Comparison of ENCODE assay signal across 8 cellular contexts in the genomic region with DNA sequence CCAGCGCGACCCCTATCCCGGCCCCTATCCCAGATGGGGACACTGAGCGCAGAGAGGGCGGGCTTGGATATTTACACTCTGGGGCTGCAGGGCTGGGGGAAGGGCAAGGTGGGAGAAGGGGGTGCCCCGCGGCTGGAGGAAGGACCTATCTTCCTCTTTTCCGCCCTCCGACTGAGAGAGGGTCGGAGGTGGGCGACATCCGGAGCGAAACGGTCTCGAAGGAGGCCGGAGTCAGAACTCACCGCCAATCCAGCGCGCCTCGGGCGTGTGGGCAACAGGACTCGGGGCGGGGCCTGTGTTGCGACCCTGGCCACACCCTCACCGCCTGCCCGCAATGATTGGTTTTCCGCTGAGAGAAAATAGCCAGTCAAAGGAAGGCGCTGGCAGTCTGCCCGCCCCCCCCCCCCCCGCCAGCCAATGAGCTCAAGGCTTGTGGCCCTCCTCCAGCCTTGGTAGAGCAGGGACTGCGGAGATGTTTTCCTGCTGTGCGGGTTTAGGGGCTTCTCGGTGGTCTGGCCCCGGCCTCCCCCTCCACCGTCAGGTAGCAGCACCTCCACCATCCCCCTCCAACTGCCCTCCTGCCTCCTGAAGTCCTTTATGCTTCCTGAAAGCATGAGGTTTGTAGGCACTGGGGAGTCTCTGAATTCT. TPM values are rescaled to one million over a fixed set of nuclear protein-coding genes. Genes with fewer than 3 reads are reported as not detected.
DNase-seq lines count a peak whose midpoint lies in the region; ATAC-seq, FAIRE-seq and TF ChIP-seq lines count a peak whose summit lies in the region.

TSS of gene METTL27 (minus strand) at position 269 of the 648 bp plus-strand sequence. CDS start 376 bp downstream, outside the sequence.

- ATAC-seq in GM21786 (IDR thresholded peaks at IDR 0.05; ENCODE audit: unreplicated experiment): peak; percentile 86
- peak; percentile 99 to 100 (median 99) for ATAC-seq in natural killer cell

- peak within 1 kb of the TSS; percentile 74 to 80 (median 77) for H3K4me3 ChIP-seq in fibroblast of lung (replicated peaks in 1 of 4; ENCODE audit: control extremely low read depth in 1 of 4, insufficient read depth in 1 of 4, low read depth in 3 of 4, low read length in 4 of 4)

- no peak for TF ChIP-seq CTCF in fibroblast of lung (conservative IDR thresholded peaks at IDR 0.05 in 1 of 2, IDR thresholded peaks at IDR 0.05 in 1 of 2; ENCODE audit: low read depth in 1 of 2, low read length in 2 of 2)
- no peak for TF ChIP-seq CTCF in natural killer cell (IDR thresholded peaks at IDR 0.05)

- peak within 1 kb of the TSS; percentile 82 for H3K4me2 ChIP-seq in fibroblast of lung (ENCODE audit: extremely low read depth, insufficient read depth, low read length)

- H3K27ac ChIP-seq in KOPT-K1 (ENCODE audit: low read depth, low read length, poor library complexity, severe bottlenecking) (peak within 1 kb of the TSS; percentile 54), fibroblast of lung (ENCODE audit: insufficient read depth, low read length) (peak within 1 kb of the TSS; percentile 59)

- H3K4me1 Mint-ChIP-seq in activated T-helper 1 cell treated with anti-CD3 and anti-CD28 coated beads, Interleukin-12 subunit alpha, Interleukin-12 subunit beta, Interleukin-2, Interleukin-4 antibody, amounts not matched to agents 30 ng/mL and 10 ng/mL and 1 ng/mL, durations not matched to agents 14 hours and 24 hours and 36 hours (ENCODE audit: low read depth): peaks cover 10% of the 10 kb centered on the region
- peaks cover 0 to 13% of the 10 kb centered on the region in 2 donors for H3K4me1 Mint-ChIP-seq in natural killer cell

- DNase-seq in DMS79 treated with DMSO at 0.1 percent for 48 hours (lab: John Stamatoyannopoulos, UW) (peak; percentile 84), RCC 7860 (ENCODE audit: low spot score) (peak; percentile 91), fibroblast of lung (ENCODE audit: low read depth in 2 of 2) (peak; percentile 89 to 92), natural killer cell (peak; percentile 84)
- DNase-seq in activated T-helper 1 cell treated with anti-CD3 and anti-CD28 coated beads, Interleukin-12 subunit alpha, Interleukin-12 subunit beta, Interleukin-2, Interleukin-4 antibody, amounts not matched to agents 30 ng/mL and 10 ng/mL and 1 ng/mL, durations not matched to agents 14 hours and 24 hours and 36 hours (ENCODE audit: low spot score): peak; percentile 87
- DNase-seq in stimulated activated naive CD4-positive, alpha-beta T cell (lab: John Stamatoyannopoulos, UW): peak; percentile 78 to 88 (median 84)

- peaks cover 5% of the 10 kb centered on the region for H3K4me1 ChIP-seq in fibroblast of lung (ENCODE audit: control insufficient read depth, extremely low read depth, insufficient read depth, low read length)

- no peak for FAIRE-seq in RCC 7860 (lab: Jason Lieb, UNC)

- peak within 1 kb of the TSS; percentile 73 for H3K27ac Mint-ChIP-seq in activated T-helper 1 cell treated with anti-CD3 and anti-CD28 coated beads, Interleukin-12 subunit alpha, Interleukin-12 subunit beta, Interleukin-2, Interleukin-4 antibody, amounts not matched to agents 30 ng/mL and 10 ng/mL and 1 ng/mL, durations not matched to agents 14 hours and 24 hours and 36 hours
- H3K27ac Mint-ChIP-seq in natural killer cell: peak within 1 kb of the TSS in 1 of 2 donors; percentile 72

- no peaks in the 10 kb centered on the region for H3K36me3 Mint-ChIP-seq in activated T-helper 1 cell treated with anti-CD3 and anti-CD28 coated beads, Interleukin-12 subunit alpha, Interleukin-12 subunit beta, Interleukin-2, Interleukin-4 antibody, amounts not matched to agents 30 ng/mL and 10 ng/mL and 1 ng/mL, durations not matched to agents 14 hours and 24 hours and 36 hours (ENCODE audit: low read depth)
- no peaks in the 10 kb centered on the region for H3K36me3 Mint-ChIP-seq in natural killer cell

- peaks cover 10% of the 10 kb centered on the region for H3K27me3 Mint-ChIP-seq in activated T-helper 1 cell treated with anti-CD3 and anti-CD28 coated beads, Interleukin-12 subunit alpha, Interleukin-12 subunit beta, Interleukin-2, Interleukin-4 antibody, amounts not matched to agents 30 ng/mL and 10 ng/mL and 1 ng/mL, durations not matched to agents 14 hours and 24 hours and 36 hours (ENCODE audit: insufficient read depth)
- H3K27me3 Mint-ChIP-seq in natural killer cell (ENCODE audit: low read depth in 2 of 2): no peaks in the 10 kb centered on the region

- peak within 1 kb of the TSS; percentile 81 for H3K9ac ChIP-seq in fibroblast of lung (ENCODE audit: insufficient read depth, low read length)

- H3K27me3 ChIP-seq in fibroblast of lung (ENCODE audit: control insufficient read depth, insufficient read depth, low read length): no peaks in the 10 kb centered on the region

- intact Hi-C loops in activated T-helper 1 cell treated with anti-CD3 and anti-CD28 coated beads, Interleukin-12 subunit alpha, Interleukin-12 subunit beta, Interleukin-2, Interleukin-4 antibody, amounts not matched to agents 30 ng/mL and 10 ng/mL and 1 ng/mL, durations not matched to agents 14 hours and 24 hours and 36 hours (cut with micrococcal nuclease): loop anchor here (1.0 to 2.0 kb wide), 6 partner anchors 9 to 320 kb away; partner anchors contain the start of genes ABHD11, BAZ1B, BUD23 and DNAJC30
- intact Hi-C loops in natural killer cell (cut with micrococcal nuclease): no loop called here

- no peaks in the 10 kb centered on the region for H3K9me3 ChIP-seq in KOPT-K1 (ENCODE audit: insufficient read depth, low read length, poor library complexity, severe bottlenecking)
- no peaks in the 10 kb centered on the region for H3K9me3 ChIP-seq in fibroblast of lung (ENCODE audit: control insufficient read depth, insufficient read depth, low read depth, low read length)

- H4K20me1 ChIP-seq in fibroblast of lung (ENCODE audit: control insufficient read depth, extremely low read depth, insufficient read depth, low read length): no peaks in the 10 kb centered on the region

- peak within 1 kb of the TSS; percentile 83 for H3K4me3 Mint-ChIP-seq in activated T-helper 1 cell treated with anti-CD3 and anti-CD28 coated beads, Interleukin-12 subunit alpha, Interleukin-12 subunit beta, Interleukin-2, Interleukin-4 antibody, amounts not matched to agents 30 ng/mL and 10 ng/mL and 1 ng/mL, durations not matched to agents 14 hours and 24 hours and 36 hours
- peak within 1 kb of the TSS; percentile 90 for H3K4me3 Mint-ChIP-seq in natural killer cell

- H3K9me3 Mint-ChIP-seq in activated T-helper 1 cell treated with anti-CD3 and anti-CD28 coated beads, Interleukin-12 subunit alpha, Interleukin-12 subunit beta, Interleukin-2, Interleukin-4 antibody, amounts not matched to agents 30 ng/mL and 10 ng/mL and 1 ng/mL, durations not matched to agents 14 hours and 24 hours and 36 hours: no peaks in the 10 kb centered on the region
- no peaks in the 10 kb centered on the region for H3K9me3 Mint-ChIP-seq in natural killer cell

- H3K79me2 ChIP-seq in fibroblast of lung (ENCODE audit: control insufficient read depth, insufficient read depth, low read length): no peaks in the 10 kb centered on the region

- H3K36me3 ChIP-seq in KOPT-K1 (ENCODE audit: insufficient read depth, low read length) (no peaks in the 10 kb centered on the region), fibroblast of lung (ENCODE audit: control insufficient read depth, insufficient read depth, low read length) (no peaks in the 10 kb centered on the region)

- H2AFZ ChIP-seq in fibroblast of lung (ENCODE audit: low read length): peak within 1 kb of the TSS; percentile 94

RNA-seq across cellular contexts. Expression of gene METTL27, which starts in this region (rescaled TPM):
- 1.2 and 1.8 TPM in 2 replicates for total RNA-seq in activated T-helper 1 cell treated with anti-CD3 and anti-CD28 coated beads, Interleukin-12 subunit alpha, Interleukin-12 subunit beta, Interleukin-2, Interleukin-4 antibody, amounts not matched to agents 30 ng/mL and 10 ng/mL and 1 ng/mL, durations not matched to agents 14 hours and 24 hours and 36 hours
- total RNA-seq in fibroblast of lung: 4.9 and 15.7 TPM in 2 replicates
- 0.96 and 2.1 TPM in 2 replicates for polyA plus RNA-seq in fibroblast of lung
- 3.2 and 6.0 TPM in 2 replicates for polyA plus RNA-seq in fibroblast of lung (2012)
- 1.0 and 9.9 TPM in 2 replicates for polyA minus RNA-seq in fibroblast of lung (ENCODE audit: low replicate concordance)
- 1 to 10 TPM in 1 of 3 donors, not detected in 2; 1.2 TPM for total RNA-seq in natural killer cell

Comparison
In these comparisons a context has a peak if more than half of its experiments do, and no peak if none do; other contexts are left out.
1. Peak in every context shown above with its lines: DNase-seq, ATAC-seq, H3K4me3 ChIP-seq and H3K27ac ChIP-seq.